8 cellular contexts compared by ENCODE assay signal in genomic region chr15:64905119-64905831, GRCh38. TPM values are rescaled to one million over a fixed set of nuclear protein-coding genes. Genes with fewer than 3 reads are reported as not detected.
DNase-seq lines count a peak whose midpoint lies in the region; ATAC-seq and TF ChIP-seq lines count a peak whose summit lies in the region.

No MANE protein-coding gene starts in this region.

- H3K4me2 ChIP-seq in hepatocyte = peak overlapping the region; percentile 79

- H2AFZ ChIP-seq in hepatocyte = peak overlapping the region; percentile 71

- DNase-seq in DMS53 (lab: John Stamatoyannopoulos, UW) (peak; percentile 82), ascending aorta (ENCODE audit: low spot score in 2 of 2) (peak in 1 of 2 donors; percentile 84), hepatocyte (ENCODE audit: low spot score) (peak; percentile 86), putamen (ENCODE audit: low spot score) (peak; percentile 74), NCI-H2196 (lab: John Stamatoyannopoulos, UW; ENCODE audit: unreplicated experiment) (no peak), DMS153 treated with DMSO at 0.1 percent for 48 hours (lab: John Stamatoyannopoulos, UW; ENCODE audit: unreplicated experiment) (no peak)
- DNase-seq in T-helper 2 cell treated with Interferon-gamma antibody and Interleukin-4, amounts not matched to agents 5 μg/mL and 100 μg/mL, for 36 hours (ENCODE audit: low spot score) = peak; percentile 70

- no peaks in the 10 kb centered on the region for H3K79me2 ChIP-seq in hepatocyte

- no peak overlapping the region for H3K27ac ChIP-seq in ascending aorta
- H3K27ac ChIP-seq in hepatocyte = peak overlapping the region; percentile 47

- peaks cover 13% of the 10 kb centered on the region for H3K9me3 Mint-ChIP-seq in T-helper 2 cell treated with Interferon-gamma antibody and Interleukin-4, amounts not matched to agents 5 μg/mL and 100 μg/mL, for 36 hours

- intact Hi-C loops in ascending aorta (cut with DNase I) = loop anchor here (2.0 kb wide), 1 partner anchor 174 kb away; no protein-coding TSS in a partner anchor

- peak overlapping the region; percentile 47 for H3K27ac Mint-ChIP-seq in T-helper 2 cell treated with Interferon-gamma antibody and Interleukin-4, amounts not matched to agents 5 μg/mL and 100 μg/mL, for 36 hours

- H3K4me3 Mint-ChIP-seq in T-helper 2 cell treated with Interferon-gamma antibody and Interleukin-4, amounts not matched to agents 5 μg/mL and 100 μg/mL, for 36 hours = peak overlapping the region; percentile 74

- H3K4me3 ChIP-seq in ascending aorta = peak overlapping the region; percentile 29 to 59
- H3K4me3 ChIP-seq in hepatocyte = no peak overlapping the region

- H3K9me3 ChIP-seq in ascending aorta = peaks cover 7 to 9% of the 10 kb centered on the region in 2 donors
- no peaks in the 10 kb centered on the region for H3K9me3 ChIP-seq in hepatocyte (ENCODE audit: low read depth)

- no peaks in the 10 kb centered on the region for H3K27me3 ChIP-seq in ascending aorta
- H3K27me3 ChIP-seq in hepatocyte = no peaks in the 10 kb centered on the region

- 12% methylated on average over 29 of the region's 30 CpGs for WGBS in hepatocyte (ENCODE audit: low lambda C conversion rate, missing lambda C conversion rate)

- H3K36me3 Mint-ChIP-seq in T-helper 2 cell treated with Interferon-gamma antibody and Interleukin-4, amounts not matched to agents 5 μg/mL and 100 μg/mL, for 36 hours (ENCODE audit: low read depth) = peaks cover 2% of the 10 kb centered on the region

- peak; percentile 59 for ATAC-seq in HG03196 (IDR thresholded peaks at IDR 0.05; ENCODE audit: unreplicated experiment)

- no peaks in the 10 kb centered on the region for H4K20me1 ChIP-seq in hepatocyte (ENCODE audit: insufficient read depth, poor library complexity, severe bottlenecking)

- peaks cover 12% of the 10 kb centered on the region for H3K27me3 Mint-ChIP-seq in T-helper 2 cell treated with Interferon-gamma antibody and Interleukin-4, amounts not matched to agents 5 μg/mL and 100 μg/mL, for 36 hours (ENCODE audit: low read depth)

- TF ChIP-seq CTCF in ascending aorta (IDR thresholded peaks at IDR 0.05) = peak; percentile 88 to 90 (median 89)
- peak; percentile 84 for TF ChIP-seq CTCF in hepatocyte (IDR thresholded peaks at IDR 0.05; ENCODE audit: poor library complexity)

- no peaks in the 10 kb centered on the region for H3K9me2 ChIP-seq in hepatocyte (replicated peaks; ENCODE audit: insufficient read depth)

- no peaks in the 10 kb centered on the region for H3K4me1 ChIP-seq in ascending aorta
- no peaks in the 10 kb centered on the region for H3K4me1 ChIP-seq in hepatocyte (ENCODE audit: insufficient read depth)

- H3K36me3 ChIP-seq in ascending aorta = no peaks in the 10 kb centered on the region
- no peaks in the 10 kb centered on the region for H3K36me3 ChIP-seq in hepatocyte (replicated peaks; ENCODE audit: insufficient read depth, low read depth)

- H3K4me1 Mint-ChIP-seq in T-helper 2 cell treated with Interferon-gamma antibody and Interleukin-4, amounts not matched to agents 5 μg/mL and 100 μg/mL, for 36 hours (ENCODE audit: low read depth) = peaks cover 27% of the 10 kb centered on the region

RNA-seq across cellular contexts. Expression of gene ANKDD1A, which starts 6.4 kb away (rescaled TPM):
- 28.6 TPM for total RNA-seq in ascending aorta
- total RNA-seq in hepatocyte = 1.8 and 3.6 TPM in 2 replicates
- 5.8 and 6.1 TPM in 2 replicates for polyA plus RNA-seq in hepatocyte

Comparison
In these comparisons a context has a peak if more than half of its experiments do, and no peak if none do; other contexts are left out.
1. DNase-seq: peak in DMS53 (single experiment), T-helper 2 cell treated with Interferon-gamma antibody and Interleukin-4, amounts not matched to agents 5 μg/mL and 100 μg/mL, for 36 hours (single experiment), hepatocyte (single experiment) and putamen (single experiment); none in NCI-H2196 (single experiment) and DMS153 treated with DMSO at 0.1 percent for 48 hours (single experiment).